Comparison of ENCODE assay signal across 8 cellular contexts in genomic region chr20:32743237-32744112, GRCh38. TPM values are rescaled to one million over a fixed set of nuclear protein-coding genes. Genes with fewer than 3 reads are reported as not detected.
DNase-seq lines count a peak whose midpoint lies in the region; ATAC-seq and TF ChIP-seq lines count a peak whose summit lies in the region.

Gene COMMD7 (minus strand): TSS chr20:32743467. CDS start chr20:32743391, 76 bp downstream.

- H3K9me3 Mint-ChIP-seq in natural killer cell, result no peaks in the 10 kb centered on the region
- H3K9me3 Mint-ChIP-seq in stimulated activated naive CD8-positive, alpha-beta T cell treated with anti-CD3 and anti-CD28 coated beads, Interleukin-15, amount 100 ng/mL, for 72 hours, result no peaks in the 10 kb centered on the region

- DNase-seq in DMS 273 (lab: John Stamatoyannopoulos, UW; ENCODE audit: unreplicated experiment) (peak; percentile 63), DMS 273 treated with DMSO at 0.1 percent for 48 hours (lab: John Stamatoyannopoulos, UW) (no peak), PC-3 (peak; percentile 59), activated T-helper 1 cell treated with Interleukin-2 at 50 U/mL for 16 hours (ENCODE audit: low read depth) (peak; percentile 44), fibroblast of gingiva (ENCODE audit: low read depth) (peak; percentile 63), natural killer cell (peak; percentile 54)
- DNase-seq in stimulated activated naive CD8-positive, alpha-beta T cell treated with anti-CD3 and anti-CD28 coated beads, Interleukin-15, amount 100 ng/mL, for 72 hours, result peak; percentile 73 to 79

- CTCF ChIA-PET in PC-3 (lab: Charles Lee), result interaction anchor here (0.7 kb wide), 1 partner anchor 35 kb away, joined by 4 read pairs; no protein-coding TSS in a partner anchor

- H2AFZ ChIP-seq in PC-3 (ENCODE audit: low read length), result peak within 1 kb of the TSS; percentile 85

- no peak within 1 kb of the TSS for H3K27ac ChIP-seq in PC-3 (ENCODE audit: low read length)

- ATAC-seq in HG03196 (IDR thresholded peaks at IDR 0.05; ENCODE audit: unreplicated experiment), result peak; percentile 52
- ATAC-seq in PC-3, result peak; percentile 53
- ATAC-seq in natural killer cell, result peak; percentile 66 to 86 (median 84)
- ATAC-seq in stimulated activated naive CD8-positive, alpha-beta T cell treated with anti-CD3 and anti-CD28 coated beads, Interleukin-15, amount 100 ng/mL, for 72 hours, result peak; percentile 90

- H3K36me3 ChIP-seq in PC-3 (ENCODE audit: low read depth, low read length), result no peaks in the 10 kb centered on the region

- H4K20me1 ChIP-seq in PC-3 (ENCODE audit: low read length), result no peaks in the 10 kb centered on the region

- TF ChIP-seq CTCF in PC-3 (conservative IDR thresholded peaks at IDR 0.05; ENCODE audit: low read depth, low read length) (no peak), natural killer cell (IDR thresholded peaks at IDR 0.05) (no peak)

- H3K79me2 ChIP-seq in PC-3 (ENCODE audit: low read length), result peaks cover 17% of the 10 kb centered on the region

- H3K9ac ChIP-seq in PC-3 (ENCODE audit: low read length), result peak within 1 kb of the TSS; percentile 80

- H3K27me3 ChIP-seq in PC-3 (ENCODE audit: low read length), result no peaks in the 10 kb centered on the region

- POLR2A ChIA-PET in PC-3 (lab: Charles Lee; ENCODE audit: unreplicated experiment), result interaction anchor here (0.6 kb wide), 1 partner anchor 11 kb away, joined by 3 read pairs; no protein-coding TSS in a partner anchor

- no peaks in the 10 kb centered on the region for H3K27me3 Mint-ChIP-seq in natural killer cell (ENCODE audit: low read depth in 2 of 2)
- no peaks in the 10 kb centered on the region for H3K27me3 Mint-ChIP-seq in stimulated activated naive CD8-positive, alpha-beta T cell treated with anti-CD3 and anti-CD28 coated beads, Interleukin-15, amount 100 ng/mL, for 72 hours

- no TSS peak for BruUV-seq in PC-3 (replicated peaks; lab: Mats Ljungman, UMichigan)

- peak within 1 kb of the TSS; percentile 79 for H3K4me3 ChIP-seq in PC-3 (ENCODE audit: low read length)

- H3K9me3 ChIP-seq in PC-3 (ENCODE audit: low read length), result no peaks in the 10 kb centered on the region

- peak within 1 kb of the TSS; percentile 94 to 99 for H3K27ac Mint-ChIP-seq in natural killer cell
- peak within 1 kb of the TSS; percentile 97 to 99 for H3K27ac Mint-ChIP-seq in stimulated activated naive CD8-positive, alpha-beta T cell treated with anti-CD3 and anti-CD28 coated beads, Interleukin-15, amount 100 ng/mL, for 72 hours

- H3K36me3 Mint-ChIP-seq in natural killer cell, result no peaks in the 10 kb centered on the region

- intact Hi-C loops in PC-3 (cut with micrococcal nuclease), result no loop called here
- intact Hi-C loops in natural killer cell (cut with micrococcal nuclease), result loop anchor here (2.0 to 5.0 kb wide), 2 partner anchors 19 to 34 kb away; partner anchors contain the start of gene DNMT3B

- peak within 1 kb of the TSS; percentile 94 for H3K4me2 ChIP-seq in PC-3 (ENCODE audit: low read length)

- no peaks in the 10 kb centered on the region for H3K9me2 ChIP-seq in PC-3 (replicated peaks; ENCODE audit: low read length)

- peaks cover 28% of the 10 kb centered on the region for H3K4me1 ChIP-seq in PC-3 (ENCODE audit: insufficient read depth, low read length)

- H3K4me1 Mint-ChIP-seq in natural killer cell, result peaks cover 29 to 37% of the 10 kb centered on the region in 2 donors
- peaks cover 45% of the 10 kb centered on the region for H3K4me1 Mint-ChIP-seq in stimulated activated naive CD8-positive, alpha-beta T cell treated with anti-CD3 and anti-CD28 coated beads, Interleukin-15, amount 100 ng/mL, for 72 hours

- H3F3A ChIP-seq in PC-3 (ENCODE audit: low read length, unreplicated experiment), result peaks cover 3% of the 10 kb centered on the region

- H3K4me3 Mint-ChIP-seq in natural killer cell, result peak within 1 kb of the TSS; percentile 98
- H3K4me3 Mint-ChIP-seq in stimulated activated naive CD8-positive, alpha-beta T cell treated with anti-CD3 and anti-CD28 coated beads, Interleukin-15, amount 100 ng/mL, for 72 hours, result peak within 1 kb of the TSS; percentile 99 to 100

RNA-seq across cellular contexts. Expression of gene COMMD7, which starts in this region (rescaled TPM):
- total RNA-seq in PC-3 (2014; rRNA removed) (32.5 and 33.5 TPM in 2 replicates), natural killer cell (10 to 100 TPM; 56.7 to 72.1 (median 68.1) TPM)
